In the genomic region with DNA sequence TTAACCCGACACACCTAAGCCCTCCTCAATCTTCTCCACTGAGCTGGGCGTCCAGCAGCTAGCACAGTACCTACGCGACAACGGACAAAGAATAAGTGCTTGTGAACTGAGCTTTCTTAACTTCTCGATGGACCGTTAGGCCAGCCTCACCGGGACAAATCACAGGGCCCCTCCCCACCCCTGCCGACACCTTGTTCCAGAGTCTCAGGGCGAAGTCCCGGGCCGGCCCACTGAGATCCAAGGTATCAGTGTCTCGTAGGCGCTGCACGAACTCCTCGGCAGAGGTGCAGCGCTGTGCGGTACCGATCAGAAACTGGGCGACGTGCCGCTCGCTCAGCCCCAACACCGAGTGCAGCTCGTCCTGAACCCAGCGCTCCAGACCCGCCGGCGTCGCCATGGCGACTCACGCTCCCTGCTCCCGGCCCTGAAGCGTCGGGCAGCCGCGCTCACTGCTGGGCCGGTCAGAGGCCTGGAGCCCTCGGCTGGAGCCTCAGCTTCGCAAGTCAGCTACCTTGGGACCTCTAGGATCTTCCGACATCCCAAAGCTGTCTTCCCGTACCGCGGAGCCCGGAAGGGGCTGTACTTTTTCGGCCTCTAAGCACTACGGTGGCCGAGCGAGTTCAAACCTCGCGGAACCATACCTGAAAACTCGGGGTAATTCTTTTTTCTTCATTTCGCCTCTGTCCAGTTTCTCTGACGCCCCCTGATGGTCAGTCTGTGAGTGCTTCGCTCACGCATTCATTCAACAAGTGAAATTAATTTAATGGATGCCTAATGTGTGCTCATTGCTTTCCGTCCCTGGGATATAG, we compare ENCODE assay signal across 8 cellular contexts.
DNase-seq lines count a peak whose midpoint lies in the region; ATAC-seq and TF ChIP-seq lines count a peak whose summit lies in the region.

A gene (minus strand): TSS at position 562 of the 809 bp plus-strand sequence. CDS start 165 bp downstream, at position 397.

- TF ChIP-seq CTCF in AG04449 (IDR thresholded peaks at IDR 0.05; ENCODE audit: insufficient read depth, low read length, missing control alignments) = peak; percentile 61

- peak; percentile 90 for DNase-seq in AG04449 (ENCODE audit: low read depth, low spot score)
- DNase-seq in NCI-H345 treated with DMSO at 0.1 percent for 48 hours (lab: John Stamatoyannopoulos, UW; ENCODE audit: unreplicated experiment) = peak; percentile 94
- peak; percentile 98 for DNase-seq in cerebellar cortex (ENCODE audit: low spot score)
- DNase-seq in islet precursor cell = peak; percentile 97
- DNase-seq in stimulated activated CD4-positive, alpha-beta T cell treated with anti-CD3 and anti-CD28 coated beads, Interleukin-12 subunit alpha, Interleukin-12 subunit beta, amount 100 ng/mL, for 48 hours (ENCODE audit: low read depth in 2 of 3, low spot score in 1 of 3) = peak; percentile 82 to 93 (median 86)

- ATAC-seq in GM18868 (IDR thresholded peaks at IDR 0.05; ENCODE audit: unreplicated experiment) (peak; percentile 66), HG03159 (IDR thresholded peaks at IDR 0.05; ENCODE audit: unreplicated experiment) (peak; percentile 63)
- ATAC-seq in activated CD4-positive, CD25-positive, alpha-beta regulatory T cell treated with anti-CD3 and anti-CD28 coated beads, Interleukin-2, amount 50 U/mL, for 24 hours = peak; percentile 75 to 77

- CTCF ChIA-PET in AG04449 (lab: Yijun Ruan, JAX) = interaction anchor here (0.6 to 17.5 kb wide), 29 partner anchors 9 to 398 kb away, joined by 3 to 504 read pairs (median 4); a partner anchor contains a TSS

- POLR2A ChIA-PET in AG04449 (lab: Yijun Ruan, JAX) = interaction anchor here (0.6 to 1.8 kb wide), 11 partner anchors 8 to 72 kb away, joined by 3 to 6 read pairs (median 4); a partner anchor contains a TSS

- H3K4me3 ChIP-seq in AG04449 (ENCODE audit: low read depth, low read length) = peak within 1 kb of the TSS; percentile 97

Comparison
In these comparisons a context has a peak if more than half of its experiments do, and no peak if none do; other contexts are left out.
1. Peak in every context shown above with its lines: DNase-seq, ATAC-seq and H3K4me3 ChIP-seq.